ENCODE assay signal across 1 cellular context in the genomic region with DNA sequence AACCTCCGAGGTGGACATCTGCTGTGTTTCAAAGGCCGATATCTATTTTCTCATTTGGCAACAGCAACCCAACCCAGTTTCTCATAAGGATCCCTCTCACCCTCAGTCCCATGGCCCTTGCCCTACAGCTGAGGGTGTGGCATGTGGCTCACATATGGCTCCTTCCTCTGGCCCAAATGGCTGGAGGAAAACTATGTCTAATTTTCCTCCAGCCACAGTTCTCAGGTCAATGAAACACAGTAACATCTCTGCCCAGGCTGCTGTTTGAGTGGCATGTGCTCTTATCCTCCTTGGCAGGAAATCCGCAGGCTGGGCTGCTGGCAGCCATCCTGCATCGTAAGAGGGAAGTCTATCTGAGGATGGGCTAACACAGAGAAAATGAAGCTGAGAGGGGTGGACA.
TF ChIP-seq lines count a peak whose summit lies in the region.

No MANE protein-coding gene starts in this region.

TF ChIP-seq in IMR-90, 13 proteins besides CTCF, POLR2A, EP300 and RAD21:
- no peak for TF ChIP-seq NFE2L2 (IDR thresholded peaks at IDR 0.05; ENCODE audit: low read depth, low read length)
- TF ChIP-seq CHD1 (IDR thresholded peaks at IDR 0.05; ENCODE audit: low read depth, low read length), result no peak
- TF ChIP-seq RFX5 (IDR thresholded peaks at IDR 0.05; ENCODE audit: low read depth, low read length), result no peak
- TF ChIP-seq MAZ (IDR thresholded peaks at IDR 0.05; ENCODE audit: borderline replicate concordance, low read depth, low read length), result no peak
- TF ChIP-seq RCOR1 (IDR thresholded peaks at IDR 0.05; ENCODE audit: insufficient replicate concordance, low read length), result no peak
- no peak for TF ChIP-seq BHLHE40 (IDR thresholded peaks at IDR 0.05; ENCODE audit: low read depth, low read length)
- TF ChIP-seq CEBPB (IDR thresholded peaks at IDR 0.05; ENCODE audit: low read depth, low read length), result no peak
- TF ChIP-seq MAFK (IDR thresholded peaks at IDR 0.05; ENCODE audit: low read depth, low read length), result no peak
- no peak for TF ChIP-seq MXI1 (IDR thresholded peaks at IDR 0.05; ENCODE audit: borderline replicate concordance, low read depth, low read length)
